9 cellular contexts compared by ENCODE assay signal in the genomic region with DNA sequence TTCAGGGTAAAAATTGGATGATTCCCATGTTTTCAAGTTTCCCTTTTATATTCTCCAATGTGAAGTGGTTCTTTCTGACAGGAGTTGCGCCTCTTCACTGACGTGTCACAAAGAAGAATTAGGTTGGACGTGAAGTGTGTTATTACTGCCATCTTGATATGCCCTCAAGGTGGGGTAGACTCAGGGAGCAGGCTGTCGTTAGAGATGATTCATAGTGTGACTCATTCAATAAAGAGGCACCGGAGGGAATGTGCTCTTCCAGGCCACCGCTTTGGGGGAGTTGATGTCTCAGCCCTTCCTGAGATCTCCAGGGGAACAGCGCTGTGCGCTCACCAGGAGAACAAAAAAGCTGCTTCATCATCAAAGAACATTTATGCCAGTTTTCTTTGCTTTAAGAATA. TPM values are rescaled to one million over a fixed set of nuclear protein-coding genes. Genes with fewer than 3 reads are reported as not detected.
DNase-seq lines count a peak whose midpoint lies in the region; ATAC-seq lines count a peak whose summit lies in the region.
"Had no signal": no experiment of that assay in that cellular context is flagged by ENCODE, and none has a peak within 500 bp of the region (broad histone marks: within the 10 kb centered on the region; RNA-seq: fewer than 3 reads in every experiment).

No MANE protein-coding gene starts in this region.

- no peaks in the 10 kb centered on the region for H3K9me2 ChIP-seq in Karpas-422 (replicated peaks; ENCODE audit: insufficient read depth, low read length)

- DNase-seq in activated CD4-positive, alpha-beta T cell treated with anti-CD3 and anti-CD28 coated beads for 4 hours = peak; percentile 55
- no peak for DNase-seq in activated CD4-positive, alpha-beta T cell treated with anti-CD3 and anti-CD28 coated beads for 1 hour
- DNase-seq in NCI-H460 (ENCODE audit: extremely low read depth, low read depth) (peak; percentile 89), memory B cell (ENCODE audit: low spot score in 2 of 2) (no peak), Karpas-422 (no peak)
- no peak for DNase-seq in central memory CD4-positive, alpha-beta T cell

- H3K4me1 ChIP-seq in Karpas-422 (ENCODE audit: low read length) = peaks cover 30% of the 10 kb centered on the region

- H3K27me3 Mint-ChIP-seq in activated naive CD8-positive, alpha-beta T cell = no peaks in the 10 kb centered on the region
- H3K27me3 Mint-ChIP-seq in memory B cell = no peaks in the 10 kb centered on the region

- no peak overlapping the region for H3K4me3 ChIP-seq in Karpas-422 (ENCODE audit: low read length)
- H3K4me3 ChIP-seq: skin epidermis had no signal

- peaks cover 42% of the 10 kb centered on the region for H3K4me1 Mint-ChIP-seq in activated naive CD8-positive, alpha-beta T cell (ENCODE audit: low read depth)
- H3K4me1 Mint-ChIP-seq in memory B cell = peaks cover 60% of the 10 kb centered on the region

- H4K20me1 ChIP-seq in Karpas-422 (ENCODE audit: insufficient read depth, low read depth, low read length) = peaks cover 7% of the 10 kb centered on the region; the same call in 1 of the 2 replicates

- H3K27ac Mint-ChIP-seq in activated naive CD8-positive, alpha-beta T cell = peak overlapping the region; percentile 86
- peak overlapping the region; percentile 28 for H3K27ac Mint-ChIP-seq in memory B cell

- H3K79me2 ChIP-seq in Karpas-422 (ENCODE audit: low read length) = no peaks in the 10 kb centered on the region

- 0 out of 2 replicates have a peak, but pooled peaks cover 3% of the 10 kb centered on the region for H3K27me3 ChIP-seq in Karpas-422 (ENCODE audit: low read length)

- no peak for ATAC-seq in memory B cell (ENCODE audit: low read depth)
- no peak for ATAC-seq in GM18517 (IDR thresholded peaks at IDR 0.05; ENCODE audit: unreplicated experiment)

- no peak overlapping the region for H2AFZ ChIP-seq in Karpas-422 (ENCODE audit: low read length)

- H3K9ac ChIP-seq in Karpas-422 (ENCODE audit: low read length) = no peak overlapping the region

- H3K4me3 Mint-ChIP-seq in activated naive CD8-positive, alpha-beta T cell = peak overlapping the region; percentile 60
- H3K4me3 Mint-ChIP-seq in memory B cell = no peak overlapping the region

- H3K36me3 Mint-ChIP-seq in activated naive CD8-positive, alpha-beta T cell = peaks cover under 1% of the 10 kb centered on the region
- peaks cover 5% of the 10 kb centered on the region for H3K36me3 Mint-ChIP-seq in memory B cell

- H3K9me3 ChIP-seq in Karpas-422 (ENCODE audit: low read length) = no peaks in the 10 kb centered on the region

- no peak overlapping the region for H3K4me2 ChIP-seq in Karpas-422 (ENCODE audit: low read depth, low read length, poor library complexity, severe bottlenecking)

- no peak overlapping the region for H3K27ac ChIP-seq in Karpas-422 (ENCODE audit: low read length)
- H3K27ac ChIP-seq: skin epidermis had no signal

- H3K9me3 Mint-ChIP-seq in activated naive CD8-positive, alpha-beta T cell (ENCODE audit: low read depth) = no peaks in the 10 kb centered on the region
- no peaks in the 10 kb centered on the region for H3K9me3 Mint-ChIP-seq in memory B cell

- H3K36me3 ChIP-seq in Karpas-422 (ENCODE audit: insufficient read depth, low read length) = no peaks in the 10 kb centered on the region

RNA-seq across cellular contexts. Expression of a gene that starts 3.6 kb away (rescaled TPM):
- 183 and 195 TPM in 2 replicates for total RNA-seq in NCI-H460 (2014; rRNA removed; shearing (Covaris generic))
- polyA plus RNA-seq in NCI-H460 (2014; cell fraction: nucleus; rRNA removed) = 219 and 294 TPM in 2 replicates
- 10.2 and 11.5 TPM in 2 replicates for total RNA-seq in Karpas-422 (2014; rRNA removed; shearing (Covaris generic); ENCODE audit: low replicate concordance)

RNA-seq across cellular contexts. Expression of a gene that starts 43.1 kb away (rescaled TPM):
- total RNA-seq in NCI-H460 (2014; rRNA removed; shearing (Covaris generic)) = not detected in 2 replicates
- polyA plus RNA-seq in NCI-H460 (2014; cell fraction: nucleus; rRNA removed) = not detected in 2 replicates
- total RNA-seq in Karpas-422 (2014; rRNA removed; shearing (Covaris generic); ENCODE audit: low replicate concordance) = not detected in 2 replicates

Comparison
In these comparisons a context has a peak if more than half of its experiments do, and no peak if none do; other contexts are left out.
1. DNase-seq: peak in activated CD4-positive, alpha-beta T cell treated with anti-CD3 and anti-CD28 coated beads for 4 hours (2 of 2) and NCI-H460 (single experiment); none in activated CD4-positive, alpha-beta T cell treated with anti-CD3 and anti-CD28 coated beads for 1 hour (single experiment), memory B cell (0 of 2), central memory CD4-positive, alpha-beta T cell (single experiment) and Karpas-422 (single experiment).
2. RNA of a gene that starts 3.6 kb away (total RNA-seq): 183 to 195 TPM in NCI-H460; 10.2 to 11.5 TPM in Karpas-422; every median in the first group is over 10 times any median in the second.